9 cellular contexts compared by ENCODE assay signal in genomic region chr17:383771-384621, GRCh38. TPM values are rescaled to one million over a fixed set of nuclear protein-coding genes. Genes with fewer than 3 reads are reported as not detected.
DNase-seq lines count a peak whose midpoint lies in the region; ATAC-seq and TF ChIP-seq lines count a peak whose summit lies in the region.
"Had no signal": no experiment of that assay in that cellular context is flagged by ENCODE, and none has a peak within 500 bp of the region (broad histone marks: within the 10 kb centered on the region; RNA-seq: fewer than 3 reads in every experiment).

No MANE protein-coding gene starts in this region.

- no peak overlapping the region; a peak in 1 of 7 replicates for H3K27ac Mint-ChIP-seq in H9
- H3K27ac Mint-ChIP-seq in brain: peak overlapping the region; percentile 25 to 94 (median 80)
- peak overlapping the region; percentile 16 for H3K27ac Mint-ChIP-seq in neural progenitor cell

- H3K4me3 Mint-ChIP-seq in H9: peak overlapping the region; percentile 58
- peak overlapping the region; percentile 62 to 85 (median 72) for H3K4me3 Mint-ChIP-seq in brain
- H3K4me3 Mint-ChIP-seq in neural progenitor cell: peak overlapping the region; percentile 69

- H2BK20ac ChIP-seq in H9 (ENCODE audit: low read depth, low read length, poor library complexity, severe bottlenecking): no peak overlapping the region

- H3K27ac ChIP-seq in SK-N-SH (ENCODE audit: low read depth in 2 of 2, low read length in 1 of 2) (no peak overlapping the region), H9 (ENCODE audit: insufficient read length, low read depth, low read length) (no peak overlapping the region), neural progenitor cell (no peak overlapping the region)

- DNase-seq in SK-N-SH (peak; percentile 40), H9 (no peak), neural progenitor cell (ENCODE audit: low spot score) (peak; percentile 14), NCI-H1417 (lab: John Stamatoyannopoulos, UW) (no peak)
- DNase-seq: NCI-H1105 had no signal

- H4K5ac ChIP-seq in H9 (ENCODE audit: insufficient read length, low read depth, low read length): no peak overlapping the region

- H3K79me2 ChIP-seq in SK-N-SH (ENCODE audit: insufficient read depth): no peaks in the 10 kb centered on the region
- no peaks in the 10 kb centered on the region for H3K79me2 ChIP-seq in H9 (ENCODE audit: insufficient read depth, low read length)
- no peaks in the 10 kb centered on the region for H3K79me2 ChIP-seq in neural progenitor cell (ENCODE audit: low read depth)

- no peak for TF ChIP-seq CTCF in SK-N-SH (IDR thresholded peaks at IDR 0.05)
- no peak for TF ChIP-seq CTCF in H9 (conservative IDR thresholded peaks at IDR 0.05)
- no peak for TF ChIP-seq CTCF in brain (conservative IDR thresholded peaks at IDR 0.05)
- no peak for TF ChIP-seq CTCF in neural progenitor cell (IDR thresholded peaks at IDR 0.05)

- POLR2A ChIA-PET in SK-N-SH (lab: Yijun Ruan, JAX): interaction anchor here (0.6 kb wide), 1 partner anchor 12 kb away, joined by 4 read pairs; no protein-coding TSS in a partner anchor

- H2BK120ac ChIP-seq in H9 (ENCODE audit: low read depth, low read length, poor library complexity, severe bottlenecking): no peak overlapping the region

- H2BK5ac ChIP-seq in H9 (ENCODE audit: insufficient read length, low read length): no peak overlapping the region

- H2AFZ ChIP-seq in SK-N-SH (ENCODE audit: low read depth) (no peak overlapping the region), H9 (ENCODE audit: low read length) (no peak overlapping the region), neural progenitor cell (replicated peaks) (no peak overlapping the region)

- H3K4me1 ChIP-seq in SK-N-SH (ENCODE audit: control insufficient read depth in 1 of 2, insufficient read depth in 2 of 2, low read depth in 1 of 2, low read length in 1 of 2) (peaks cover 5 to 22% of the 10 kb centered on the region in 2 experiments; a peak in 2 of 4 replicates), H9 (ENCODE audit: insufficient read depth, low read length) (no peaks in the 10 kb centered on the region; the same call in 1 of the 2 replicates), neural progenitor cell (peaks cover 46% of the 10 kb centered on the region)

- H3K4me1 Mint-ChIP-seq in H9 (peaks cover 34 to 46% of the 10 kb centered on the region in 2 experiments), brain (peaks cover 62% of the 10 kb centered on the region), neural progenitor cell (peaks cover 42% of the 10 kb centered on the region)

- H3K27me3 ChIP-seq in SK-N-SH (ENCODE audit: insufficient read depth) (no peaks in the 10 kb centered on the region), H9 (ENCODE audit: insufficient read depth, low read length) (peaks cover 10% of the 10 kb centered on the region; the same call in 1 of the 2 replicates), neural progenitor cell (peaks cover 34% of the 10 kb centered on the region)

- H3K14ac ChIP-seq in H9 (ENCODE audit: insufficient read depth, low read length): no peak overlapping the region

- H4K20me1 ChIP-seq in SK-N-SH (ENCODE audit: insufficient read depth): no peaks in the 10 kb centered on the region
- no peaks in the 10 kb centered on the region for H4K20me1 ChIP-seq in H9 (ENCODE audit: control insufficient read depth, insufficient read depth, insufficient read length)
- no peaks in the 10 kb centered on the region for H4K20me1 ChIP-seq in neural progenitor cell (ENCODE audit: low read depth)

- no peak overlapping the region for H3K4me3 ChIP-seq in SK-N-SH (ENCODE audit: low read depth in 2 of 2, low read length in 1 of 2)
- H3K4me3 ChIP-seq in neural progenitor cell: peak overlapping the region; percentile 52

- H3K4me2 ChIP-seq in SK-N-SH (no peak overlapping the region), H9 (ENCODE audit: insufficient read depth, insufficient read length, low read length) (no peak overlapping the region), neural progenitor cell (peak overlapping the region; percentile 95)

- H3K9me3 Mint-ChIP-seq in H9: peaks cover 8 to 15% of the 10 kb centered on the region in 2 experiments
- peaks cover 0 to 7% (median 0%) of the 10 kb centered on the region in 5 experiments for H3K9me3 Mint-ChIP-seq in brain
- H3K9me3 Mint-ChIP-seq in neural progenitor cell: peaks cover 2% of the 10 kb centered on the region

- TF ChIP-seq RAD21 in SK-N-SH (IDR thresholded peaks at IDR 0.05; ENCODE audit: low read length): no peak

- no peak for ATAC-seq in SK-N-SH treated with all-trans-retinoic acid at 6 μM for 48 hours
- ATAC-seq in HG02798 (IDR thresholded peaks at IDR 0.05; ENCODE audit: poor library complexity, unreplicated experiment): no peak
- ATAC-seq in GM21717 (IDR thresholded peaks at IDR 0.05; ENCODE audit: unreplicated experiment): no peak

- H3K56ac ChIP-seq in H9 (ENCODE audit: insufficient read length, low read depth, low read length): no peak overlapping the region

- H3K36me3 ChIP-seq in SK-N-SH (replicated peaks in 1 of 2; ENCODE audit: control insufficient read depth in 1 of 2, insufficient read depth in 2 of 2, low read length in 1 of 2) (no peaks in the 10 kb centered on the region), neural progenitor cell (no peaks in the 10 kb centered on the region)

- no peak overlapping the region for H4K91ac ChIP-seq in H9 (ENCODE audit: insufficient read length, low read depth, low read length)

- 83% methylated on average over 19 of the region's 19 CpGs for WGBS in SK-N-SH (ENCODE audit: low lambda C conversion rate)
- no CpG with 5 or more reads among the region's 19 CpGs for WGBS in H9 (ENCODE audit: extremely low coverage, insufficient read length, low lambda C conversion rate)

- no peak overlapping the region for H3K18ac ChIP-seq in H9 (ENCODE audit: insufficient read length, low read depth, low read length)

- H3K23ac ChIP-seq in H9 (ENCODE audit: insufficient read length, low read depth, low read length): no peak overlapping the region

- H2AK5ac ChIP-seq in H9 (ENCODE audit: insufficient read length, low read length): no peak overlapping the region

- TF ChIP-seq EP300 in SK-N-SH (IDR thresholded peaks at IDR 0.05; ENCODE audit: borderline replicate concordance in 1 of 2, low read depth in 1 of 2, low read length in 1 of 2): no peak

- H3K9ac ChIP-seq in SK-N-SH (no peak overlapping the region), H9 (ENCODE audit: extremely low read depth, insufficient read length, low read length) (no peak overlapping the region), neural progenitor cell (no peak overlapping the region)

- CTCF ChIA-PET in SK-N-SH (lab: Yijun Ruan, JAX): interaction anchor here (0.7 to 1.5 kb wide), 6 partner anchors 28 to 316 kb away, joined by 3 to 7 read pairs (median 4); no protein-coding TSS in a partner anchor

- H3F3A ChIP-seq in SK-N-SH (replicated peaks; ENCODE audit: insufficient read depth) (no peaks in the 10 kb centered on the region), neural progenitor cell (ENCODE audit: low read depth) (peaks cover 22% of the 10 kb centered on the region)

- no peak overlapping the region for H4K8ac ChIP-seq in H9 (replicated peaks; ENCODE audit: insufficient read length, low read depth, low read length)

- no peak overlapping the region for H2BK15ac ChIP-seq in H9 (ENCODE audit: low read depth, low read length)

- no peak overlapping the region for H2BK12ac ChIP-seq in H9 (ENCODE audit: insufficient read length, low read depth, low read length)

- H3K27me3 Mint-ChIP-seq in H9 (ENCODE audit: low read depth) (peaks cover 69% of the 10 kb centered on the region), brain (peaks cover 9% of the 10 kb centered on the region), neural progenitor cell (ENCODE audit: insufficient read depth, low read depth) (peaks cover 24% of the 10 kb centered on the region)

- H3K23me2 ChIP-seq in H9 (ENCODE audit: insufficient read length, low read depth, low read length, poor library complexity, severe bottlenecking): peaks cover 4% of the 10 kb centered on the region

- H3K9me3 ChIP-seq in SK-N-SH (no peaks in the 10 kb centered on the region), H9 (ENCODE audit: control insufficient read depth, low read depth, low read length) (no peaks in the 10 kb centered on the region), neural progenitor cell (ENCODE audit: low read depth) (no peaks in the 10 kb centered on the region)

- no peak overlapping the region for H3K4ac ChIP-seq in H9 (ENCODE audit: low read depth, low read length)

- no peaks in the 10 kb centered on the region for H3K9me2 ChIP-seq in SK-N-SH

- no peak overlapping the region for H3T11ph ChIP-seq in H9 (ENCODE audit: low read length)

- H3K36me3 Mint-ChIP-seq in H9 (ENCODE audit: insufficient read depth in 1 of 3, low read depth in 3 of 3) (peaks cover 3 to 11% (median 5%) of the 10 kb centered on the region in 3 experiments; a peak in 6 of 7 replicates), brain (no peaks in the 10 kb centered on the region), neural progenitor cell (peaks cover 2% of the 10 kb centered on the region)

- no peaks in the 10 kb centered on the region for H3K79me1 ChIP-seq in H9 (ENCODE audit: insufficient read depth, low read depth, low read length, poor library complexity, severe bottlenecking)

TF ChIP-seq in SK-N-SH, 30 proteins besides CTCF, POLR2A, EP300 and RAD21 (continues in another document):
- TF ChIP-seq MEF2A (IDR thresholded peaks at IDR 0.05; ENCODE audit: borderline replicate concordance, low read depth): no peak
- no peak for TF ChIP-seq JUND (IDR thresholded peaks at IDR 0.05)
- TF ChIP-seq MAX (IDR thresholded peaks at IDR 0.05; ENCODE audit: low read depth): no peak
- TF ChIP-seq EZH2phosphoT487 (IDR thresholded peaks at IDR 0.05; ENCODE audit: borderline replicate concordance, low read depth): no peak
- no peak for TF ChIP-seq RFX5 (IDR thresholded peaks at IDR 0.05; ENCODE audit: low read length)

TF ChIP-seq in SK-N-SH treated with all-trans-retinoic acid at 6 μM for 48 hours, 23 proteins besides CTCF, POLR2A, EP300 and RAD21 (continues in another document):
- no peak for TF ChIP-seq ZFP30 (CRISPR knock-in tag; IDR thresholded peaks at IDR 0.05)
- no peak for TF ChIP-seq CSDC2 (CRISPR knock-in tag; IDR thresholded peaks at IDR 0.05)
- no peak for TF ChIP-seq RARB (CRISPR knock-in tag; IDR thresholded peaks at IDR 0.05)
- TF ChIP-seq TOX (CRISPR knock-in tag; IDR thresholded peaks at IDR 0.05; ENCODE audit: borderline replicate concordance): no peak

RNA-seq across cellular contexts. Expression of gene RPH3AL, which starts 31.4 kb away (rescaled TPM):
- 2.9 and 4.4 TPM in 2 replicates for polyA plus RNA-seq in SK-N-SH (2012; rRNA removed)
- 1.8 and 2.5 TPM in 2 replicates for polyA plus RNA-seq in SK-N-SH (2012; cell fraction: cytosol; rRNA removed)
- polyA plus RNA-seq in SK-N-SH (2012; cell fraction: nucleus; rRNA removed): 3.0 and 3.6 TPM in 2 replicates
- total RNA-seq in H9 (2021): 2.3 and 3.0 TPM in 2 replicates
- polyA plus RNA-seq in brain (ENCODE audit: insufficient read depth, low read depth, low replicate concordance): 2.7 TPM
- 7.5 TPM in 2 replicates for total RNA-seq in neural progenitor cell (ENCODE audit: low replicate concordance)

Comparison
In these comparisons a context has a peak if more than half of its experiments do, and no peak if none do; other contexts are left out.
1. DNase-seq: peak in SK-N-SH (single experiment) and neural progenitor cell (single experiment); none in H9 (single experiment) and NCI-H1417 (0 of 3).
2. H3K27ac Mint-ChIP-seq: peak in brain (5 of 5) and neural progenitor cell (single experiment); none in H9 (0 of 3).
3. Peak in every context shown above with its lines, with median percentiles within 50 percentile points of each other: H3K4me3 Mint-ChIP-seq.